1 cellular context compared by ENCODE assay signal in the genomic region with DNA sequence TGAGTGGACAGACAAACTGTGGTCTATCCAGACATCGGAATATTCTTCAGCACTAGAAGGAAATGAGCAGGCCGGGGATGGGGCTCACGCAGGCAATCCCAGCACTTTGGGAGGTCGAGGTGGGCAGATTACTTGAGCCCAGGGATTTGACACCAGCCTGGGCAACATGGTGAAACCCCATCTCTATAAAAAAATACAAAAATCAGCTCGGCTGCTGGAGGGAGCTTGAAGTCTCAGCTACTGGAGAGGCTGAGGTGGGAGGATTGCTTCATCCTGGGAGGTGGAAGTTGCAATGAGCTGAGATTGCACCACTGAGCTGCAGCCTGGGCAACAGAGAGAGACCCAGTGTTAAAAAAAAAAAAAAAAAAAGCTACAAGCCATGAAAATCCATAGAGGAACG.
TF ChIP-seq lines count a peak whose summit lies in the region.

No MANE protein-coding gene starts in this region.

TF ChIP-seq in HepG2, 621 proteins besides CTCF, POLR2A, EP300 and RAD21:
- TF ChIP-seq ZNF234 (CRISPR knock-in tag; conservative IDR thresholded peaks at IDR 0.05): no peak
- TF ChIP-seq ZNF343 (CRISPR knock-in tag; IDR thresholded peaks at IDR 0.05): no peak
- 0 out of 2 replicates have a peak, but pooled peaks have one; percentile 18 for TF ChIP-seq CEBPG (CRISPR knock-in tag; IDR thresholded peaks at IDR 0.05)
- TF ChIP-seq ZNF550 (CRISPR knock-in tag; IDR thresholded peaks at IDR 0.05; ENCODE audit: borderline replicate concordance): no peak
- TF ChIP-seq CEBPB (IDR thresholded peaks at IDR 0.05; ENCODE audit: borderline replicate concordance, low read depth, low read length): peak; percentile 75
- TF ChIP-seq GMEB1 (CRISPR knock-in tag; IDR thresholded peaks at IDR 0.05; ENCODE audit: borderline replicate concordance): no peak
- no peak for TF ChIP-seq ZNF224 (CRISPR knock-in tag; IDR thresholded peaks at IDR 0.05)
- TF ChIP-seq ZNF33A (CRISPR knock-in tag; IDR thresholded peaks at IDR 0.05; ENCODE audit: borderline replicate concordance): no peak
- TF ChIP-seq, protein P1, sequence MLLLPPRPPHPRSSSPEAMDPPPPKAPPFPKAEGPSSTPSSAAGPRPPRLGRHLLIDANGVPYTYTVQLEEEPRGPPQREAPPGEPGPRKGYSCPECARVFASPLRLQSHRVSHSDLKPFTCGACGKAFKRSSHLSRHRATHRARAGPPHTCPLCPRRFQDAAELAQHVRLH (CRISPR knock-in tag; IDR thresholded peaks at IDR 0.05; ENCODE audit: borderline replicate concordance, low read depth): no peak
- TF ChIP-seq ZNF557 (CRISPR knock-in tag; IDR thresholded peaks at IDR 0.05): no peak
